ENCODE assay signal across 1 cellular context in the genomic region with DNA sequence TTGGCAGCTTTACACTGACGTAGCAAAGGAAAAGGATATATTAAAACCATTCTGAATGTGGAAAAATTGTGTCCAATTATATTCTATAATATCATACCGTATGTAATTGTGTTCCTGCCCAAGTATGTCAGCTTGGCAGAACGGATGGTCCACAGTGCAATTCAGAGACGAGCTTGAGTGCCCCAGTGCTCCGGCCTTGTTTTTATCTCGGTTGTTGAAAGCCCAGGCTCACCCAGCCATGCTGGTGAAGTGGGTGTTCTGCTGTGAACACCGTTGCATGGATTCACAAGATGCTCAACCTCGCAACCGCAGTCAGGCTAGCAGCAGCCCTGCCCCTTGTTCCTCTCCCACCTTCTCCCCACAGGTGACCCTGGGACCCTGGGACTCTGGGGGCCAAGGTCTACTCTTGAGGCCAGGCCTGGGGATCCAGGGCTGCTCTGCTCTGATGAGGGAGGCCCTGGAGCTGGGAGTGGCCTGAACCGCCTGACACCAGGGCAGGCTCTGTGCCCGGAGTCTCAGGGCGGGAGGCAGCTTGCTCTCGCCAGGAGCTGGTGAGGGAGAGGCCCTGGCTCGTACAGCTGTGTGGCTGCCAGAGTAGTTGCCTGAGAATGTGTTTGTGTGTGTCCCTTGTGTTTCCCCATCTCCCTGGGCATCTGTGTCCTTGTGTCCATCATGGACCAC.
TF ChIP-seq lines count a peak whose summit lies in the region.

No MANE protein-coding gene starts in this region.

TF ChIP-seq in HepG2, 621 proteins besides CTCF, POLR2A, EP300 and RAD21 (continued from another document):
- TF ChIP-seq, protein P1, sequence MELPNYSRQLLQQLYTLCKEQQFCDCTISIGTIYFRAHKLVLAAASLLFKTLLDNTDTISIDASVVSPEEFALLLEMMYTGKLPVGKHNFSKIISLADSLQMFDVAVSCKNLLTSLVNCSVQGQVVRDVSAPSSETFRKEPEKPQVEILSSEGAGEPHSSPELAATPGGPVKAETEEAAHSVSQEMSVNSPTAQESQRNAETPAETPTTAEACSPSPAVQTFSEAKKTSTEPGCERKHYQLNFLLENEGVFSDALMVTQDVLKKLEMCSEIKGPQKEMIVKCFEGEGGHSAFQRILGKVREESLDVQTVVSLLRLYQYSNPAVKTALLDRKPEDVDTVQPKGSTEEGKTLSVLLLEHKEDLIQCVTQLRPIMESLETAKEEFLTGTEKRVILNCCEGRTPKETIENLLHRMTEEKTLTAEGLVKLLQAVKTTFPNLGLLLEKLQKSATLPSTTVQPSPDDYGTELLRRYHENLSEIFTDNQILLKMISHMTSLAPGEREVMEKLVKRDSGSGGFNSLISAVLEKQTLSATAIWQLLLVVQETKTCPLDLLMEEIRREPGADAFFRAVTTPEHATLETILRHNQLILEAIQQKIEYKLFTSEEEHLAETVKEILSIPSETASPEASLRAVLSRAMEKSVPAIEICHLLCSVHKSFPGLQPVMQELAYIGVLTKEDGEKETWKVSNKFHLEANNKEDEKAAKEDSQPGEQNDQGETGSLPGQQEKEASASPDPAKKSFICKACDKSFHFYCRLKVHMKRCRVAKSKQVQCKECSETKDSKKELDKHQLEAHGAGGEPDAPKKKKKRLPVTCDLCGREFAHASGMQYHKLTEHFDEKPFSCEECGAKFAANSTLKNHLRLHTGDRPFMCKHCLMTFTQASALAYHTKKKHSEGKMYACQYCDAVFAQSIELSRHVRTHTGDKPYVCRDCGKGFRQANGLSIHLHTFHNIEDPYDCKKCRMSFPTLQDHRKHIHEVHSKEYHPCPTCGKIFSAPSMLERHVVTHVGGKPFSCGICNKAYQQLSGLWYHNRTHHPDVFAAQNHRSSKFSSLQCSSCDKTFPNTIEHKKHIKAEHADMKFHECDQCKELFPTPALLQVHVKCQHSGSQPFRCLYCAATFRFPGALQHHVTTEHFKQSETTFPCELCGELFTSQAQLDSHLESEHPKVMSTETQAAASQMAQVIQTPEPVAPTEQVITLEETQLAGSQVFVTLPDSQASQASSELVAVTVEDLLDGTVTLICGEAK (IDR thresholded peaks at IDR 0.05) = no peak
- TF ChIP-seq, protein P1 (CRISPR knock-in tag; IDR thresholded peaks at IDR 0.05) = 0 out of 2 replicates have a peak, but pooled peaks have one; percentile 18
- TF ChIP-seq ARNTL (CRISPR knock-in tag; IDR thresholded peaks at IDR 0.05) (0 out of 2 replicates have a peak, but pooled peaks have one; percentile 40), HNF4G (IDR thresholded peaks at IDR 0.05; ENCODE audit: borderline replicate concordance, low read depth, low read length) (peak; percentile 55), HNF4G (CRISPR knock-in tag; IDR thresholded peaks at IDR 0.05; ENCODE audit: borderline replicate concordance, low read depth) (peak; percentile 83; the same call in 1 of the 2 replicates), ZSCAN22 (CRISPR knock-in tag; IDR thresholded peaks at IDR 0.05) (0 out of 2 replicates have a peak, but pooled peaks have one; percentile 61), MTA1 (CRISPR knock-in tag; IDR thresholded peaks at IDR 0.05; ENCODE audit: borderline replicate concordance) (peak; percentile 85; the same call in 1 of the 2 replicates), ZNF556 (CRISPR knock-in tag; IDR thresholded peaks at IDR 0.05; ENCODE audit: borderline replicate concordance) (0 out of 2 replicates have a peak, but pooled peaks have one; percentile 35), NR3C1 (CRISPR knock-in tag; IDR thresholded peaks at IDR 0.05) (no peak), STAG1 (CRISPR knock-in tag; IDR thresholded peaks at IDR 0.05) (0 out of 2 replicates have a peak, but pooled peaks have one; percentile 11), GATAD2A (CRISPR knock-in tag; IDR thresholded peaks at IDR 0.05) (peak; percentile 33; the same call in 1 of the 2 replicates), NR2F6 (IDR thresholded peaks at IDR 0.05) (peak; percentile 65), NR2F6 (CRISPR knock-in tag; IDR thresholded peaks at IDR 0.05) (peak; percentile 61), ETS1 (CRISPR knock-in tag; IDR thresholded peaks at IDR 0.05) (no peak), TFAP4 (IDR thresholded peaks at IDR 0.05; ENCODE audit: borderline replicate concordance, low read depth) (peak; percentile 54; the same call in 1 of the 2 replicates), DNMT1 (CRISPR knock-in tag; IDR thresholded peaks at IDR 0.05) (no peak)
- TF ChIP-seq, protein P2, sequence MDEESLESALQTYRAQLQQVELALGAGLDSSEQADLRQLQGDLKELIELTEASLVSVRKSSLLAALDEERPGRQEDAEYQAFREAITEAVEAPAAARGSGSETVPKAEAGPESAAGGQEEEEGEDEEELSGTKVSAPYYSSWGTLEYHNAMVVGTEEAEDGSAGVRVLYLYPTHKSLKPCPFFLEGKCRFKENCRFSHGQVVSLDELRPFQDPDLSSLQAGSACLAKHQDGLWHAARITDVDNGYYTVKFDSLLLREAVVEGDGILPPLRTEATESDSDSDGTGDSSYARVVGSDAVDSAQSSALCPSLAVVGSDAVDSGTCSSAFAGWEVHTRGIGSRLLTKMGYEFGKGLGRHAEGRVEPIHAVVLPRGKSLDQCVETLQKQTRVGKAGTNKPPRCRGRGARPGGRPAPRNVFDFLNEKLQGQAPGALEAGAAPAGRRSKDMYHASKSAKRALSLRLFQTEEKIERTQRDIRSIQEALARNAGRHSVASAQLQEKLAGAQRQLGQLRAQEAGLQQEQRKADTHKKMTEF (CRISPR knock-in tag; IDR thresholded peaks at IDR 0.05) = peak; percentile 19; the same call in 1 of the 2 replicates
